Comparison of ENCODE assay signal across 12 cellular contexts in genomic region chr17:72171703-72172670, GRCh38. TPM values are rescaled to one million over a fixed set of nuclear protein-coding genes. Genes with fewer than 3 reads are reported as not detected.
DNase-seq lines count a peak whose midpoint lies in the region; ATAC-seq and TF ChIP-seq lines count a peak whose summit lies in the region.
"Had no signal": no experiment of that assay in that cellular context is flagged by ENCODE, and none has a peak within 500 bp of the region (broad histone marks: within the 10 kb centered on the region; RNA-seq: fewer than 3 reads in every experiment).

No MANE protein-coding gene starts in this region.

- peaks cover 9% of the 10 kb centered on the region; the same call in 1 of the 2 replicates for H3K9me2 ChIP-seq in GM23338 (ENCODE audit: insufficient read depth)

- ATAC-seq in GM23338: no peak
- ATAC-seq in activated CD4-positive, CD25-positive, alpha-beta regulatory T cell treated with anti-CD3 and anti-CD28 coated beads, Interleukin-2, amount 50 U/mL, for 24 hours: no peak

- no peak overlapping the region for H3K27ac ChIP-seq in GM23338 (ENCODE audit: low read depth)
- H3K27ac ChIP-seq in RWPE1: no peak overlapping the region

- no peaks in the 10 kb centered on the region for H3K79me2 ChIP-seq in GM23338 (replicated peaks; ENCODE audit: insufficient read depth)

- no peaks in the 10 kb centered on the region for H4K20me1 ChIP-seq in GM23338 (replicated peaks; ENCODE audit: insufficient read depth)

- H3K4me3 ChIP-seq in GM23338: no peak overlapping the region

- H3K36me3 Mint-ChIP-seq in GM23338 (ENCODE audit: low read depth): no peaks in the 10 kb centered on the region

- H3K36me3 ChIP-seq in GM23338 (ENCODE audit: insufficient read depth): no peaks in the 10 kb centered on the region

- H3K27ac Mint-ChIP-seq in GM23338: no peak overlapping the region

- peaks cover 30% of the 10 kb centered on the region for H3K4me1 Mint-ChIP-seq in GM23338

- H3K27me3 Mint-ChIP-seq in GM23338 (ENCODE audit: insufficient read depth, low read depth, poor library complexity): peaks cover 7% of the 10 kb centered on the region

- peak overlapping the region; percentile 47; the same call in 1 of the 2 replicates for H2AFZ ChIP-seq in GM23338

- CTCF ChIA-PET in RWPE1 (lab: Yijun Ruan, JAX): interaction anchor here (0.6 kb wide), 1 partner anchor 370 kb away, joined by 4 read pairs; no protein-coding TSS in a partner anchor

- POLR2A ChIA-PET in RWPE1 (lab: Yijun Ruan, JAX; ENCODE audit: low non-redundant PET): no interaction called here

- no peak for TF ChIP-seq CTCF in GM23338 (conservative IDR thresholded peaks at IDR 0.05; ENCODE audit: low read depth in 2 of 2)
- no peak for TF ChIP-seq CTCF in RWPE1 (conservative IDR thresholded peaks at IDR 0.05; ENCODE audit: low read depth)

- H3K27me3 ChIP-seq in GM23338 (ENCODE audit: insufficient read depth): no peaks in the 10 kb centered on the region

- H3K4me2 ChIP-seq in GM23338: no peak overlapping the region

- no peak for DNase-seq in GM23338 (ENCODE audit: low spot score)
- peak; percentile 75 to 78 for DNase-seq in NCI-H526 (lab: John Stamatoyannopoulos, UW)
- DNase-seq in globus pallidus (ENCODE audit: low spot score): peak; percentile 83
- DNase-seq in putamen (ENCODE audit: low spot score): peak; percentile 73
- DNase-seq in RWPE1 (ENCODE audit: low spot score): no peak
- no peak for DNase-seq in activated CD8-positive, alpha-beta memory T cell treated with anti-CD3 and anti-CD28 coated beads, Interleukin-2, amount 50 U/mL, for 4 hours
- DNase-seq: effector CD8-positive, alpha-beta T cell; GF-D8; IMR-90; NCI-H1436; stimulated activated CD4-positive, alpha-beta T cell treated with anti-CD3 and anti-CD28 coated beads, Interleukin-2, amount 100 ng/mL, for 48 hours had no signal

- no peak overlapping the region for H3K4me3 Mint-ChIP-seq in GM23338

- no peaks in the 10 kb centered on the region for H3F3A ChIP-seq in GM23338 (replicated peaks; ENCODE audit: low read depth)

- no peaks in the 10 kb centered on the region for H3K9me3 Mint-ChIP-seq in GM23338

- H3K4me1 ChIP-seq in GM23338 (ENCODE audit: insufficient read depth): peaks cover 14% of the 10 kb centered on the region; the same call in 1 of the 2 replicates

TF ChIP-seq in GM23338, 12 proteins besides CTCF, POLR2A, EP300 and RAD21:
- TF ChIP-seq EZH2 (IDR thresholded peaks at IDR 0.05; ENCODE audit: low read depth, unreplicated experiment) (no peak), STAT1 (IDR thresholded peaks at IDR 0.05; ENCODE audit: unreplicated experiment) (no peak), ETS1 (IDR thresholded peaks at IDR 0.05) (no peak), CREB1 (CRISPR knock-in tag; IDR thresholded peaks at IDR 0.05; ENCODE audit: low read depth) (no peak), ZNF114 (CRISPR knock-in tag; IDR thresholded peaks at IDR 0.05) (no peak), ZNF462 (CRISPR knock-in tag; IDR thresholded peaks at IDR 0.05) (no peak), POLR2AphosphoS5 (IDR thresholded peaks at IDR 0.05; ENCODE audit: low read depth) (no peak), EZH2phosphoT487 (IDR thresholded peaks at IDR 0.05; ENCODE audit: unreplicated experiment) (no peak), ZNF331 (CRISPR knock-in tag; IDR thresholded peaks at IDR 0.05; ENCODE audit: low read depth) (no peak), NANOG (IDR thresholded peaks at IDR 0.05; ENCODE audit: borderline replicate concordance) (no peak), REST (IDR thresholded peaks at IDR 0.05; ENCODE audit: unreplicated experiment) (no peak)
TF ChIP-seq in GM23338: peak in this region for 0.

RNA-seq across cellular contexts. Expression of gene SOX9, which starts 51.2 kb away (rescaled TPM):
- 4.4 and 5.8 TPM in 2 replicates for total RNA-seq in GM23338 (2014; rRNA removed; shearing (Covaris generic))
- 4.4 and 4.8 TPM in 2 replicates for polyA plus RNA-seq in GM23338 (2016; fragmentation: Nextera tagmentation; extraction: Ambion mirVana)

Comparison
In these comparisons a context has a peak if more than half of its experiments do, and no peak if none do; other contexts are left out.
1. DNase-seq: peak in NCI-H526 (2 of 2), globus pallidus (single experiment) and putamen (single experiment); none in GM23338 (single experiment), RWPE1 (single experiment) and activated CD8-positive, alpha-beta memory T cell treated with anti-CD3 and anti-CD28 coated beads, Interleukin-2, amount 50 U/mL, for 4 hours (single experiment).